Comparison of ENCODE assay signal across 23 cellular contexts in genomic region chr10:4648968-4649367, GRCh38.
"Had no signal": no experiment of that assay in that cellular context is flagged by ENCODE, and none has a peak within 500 bp of the region (broad histone marks: within the 10 kb centered on the region; RNA-seq: fewer than 3 reads in every experiment).

No MANE protein-coding gene starts in this region.

- H3K27me3 Mint-ChIP-seq: activated naive CD4-positive, alpha-beta T cell treated with anti-CD3 and anti-CD28 coated beads, Interleukin-2, amount 10 ng/mL, durations not matched to agents 7 days and 5 days; activated naive CD8-positive, alpha-beta T cell treated with anti-CD3 and anti-CD28 coated beads, Interleukin-2, amount 50 U/mL, for 24 hours; stimulated activated memory B cell treated with anti-CD40 and anti-IgM and Interleukin-4, amounts not matched to agents 10 μg/mL and 1 μg/mL and 100 μg/mL, for 72 hours had no signal

- H3K27ac Mint-ChIP-seq: activated CD4-positive, alpha-beta T cell treated with anti-CD3 and anti-CD28 coated beads, Interleukin-2, amount 10 ng/mL, durations not matched to agents 7 days and 5 days; activated CD8-positive, alpha-beta T cell treated with anti-CD3 and anti-CD28 coated beads, Interleukin-2, amount 10 ng/mL, durations not matched to agents 7 days and 5 days; activated naive CD4-positive, alpha-beta T cell treated with anti-CD3 and anti-CD28 coated beads, Interleukin-2, amount 10 ng/mL, durations not matched to agents 7 days and 5 days; activated naive CD8-positive, alpha-beta T cell treated with anti-CD3 and anti-CD28 coated beads, Interleukin-2, amount 50 U/mL, for 24 hours; effector memory CD8-positive, alpha-beta T cell; stimulated activated memory B cell treated with anti-CD40 and anti-IgM and Interleukin-4, amounts not matched to agents 10 μg/mL and 1 μg/mL and 100 μg/mL, for 72 hours had no signal

- ATAC-seq: activated CD8-positive, alpha-beta T cell treated with anti-CD3 and anti-CD28 coated beads, Interleukin-2, amount 10 ng/mL, durations not matched to agents 7 days and 5 days; activated naive CD8-positive, alpha-beta T cell treated with anti-CD3 and anti-CD28 coated beads, Interleukin-2, amount 50 U/mL, for 24 hours; activated T-cell treated with anti-CD3 and anti-CD28 coated beads, Interleukin-2, amount 50 U/mL, for 4 hours; effector memory CD8-positive, alpha-beta T cell; right lobe of liver; stimulated activated memory B cell treated with anti-CD40 and anti-IgM and Interleukin-4, amounts not matched to agents 10 μg/mL and 1 μg/mL and 100 μg/mL, for 72 hours had no signal

- H3K9me3 ChIP-seq: breast epithelium, esophagus squamous epithelium, ovary, psoas muscle, right lobe of liver, spleen, thyroid gland had no signal

- H3K9me3 Mint-ChIP-seq: activated CD4-positive, alpha-beta T cell treated with anti-CD3 and anti-CD28 coated beads, Interleukin-2, amount 10 ng/mL, durations not matched to agents 7 days and 5 days; activated naive CD4-positive, alpha-beta T cell treated with anti-CD3 and anti-CD28 coated beads, Interleukin-2, amount 10 ng/mL, durations not matched to agents 7 days and 5 days; activated naive CD8-positive, alpha-beta T cell treated with anti-CD3 and anti-CD28 coated beads, Interleukin-2, amount 50 U/mL, for 24 hours; activated T-cell treated with anti-CD3 and anti-CD28 coated beads, Interleukin-2, amount 50 U/mL, for 4 hours; effector memory CD8-positive, alpha-beta T cell; neural crest cell; stimulated activated memory B cell treated with anti-CD40 and anti-IgM and Interleukin-4, amounts not matched to agents 10 μg/mL and 1 μg/mL and 100 μg/mL, for 72 hours had no signal

- H3K27me3 ChIP-seq: breast epithelium, esophagus squamous epithelium, ovary, right lobe of liver, spleen, thyroid gland had no signal

- H3K27ac ChIP-seq: breast epithelium, esophagus squamous epithelium, ovary, right lobe of liver, spleen, thyroid gland had no signal

- H3K36me3 Mint-ChIP-seq: activated naive CD4-positive, alpha-beta T cell treated with anti-CD3 and anti-CD28 coated beads, Interleukin-2, amount 10 ng/mL, durations not matched to agents 7 days and 5 days; stimulated activated memory B cell treated with anti-CD40 and anti-IgM and Interleukin-4, amounts not matched to agents 10 μg/mL and 1 μg/mL and 100 μg/mL, for 72 hours had no signal

- H3K36me3 ChIP-seq: breast epithelium, esophagus squamous epithelium, ovary, right lobe of liver, spleen, thyroid gland had no signal

- FAIRE-seq: keratinocyte had no signal

- H3K4me3 Mint-ChIP-seq: activated CD4-positive, alpha-beta T cell treated with anti-CD3 and anti-CD28 coated beads, Interleukin-2, amount 10 ng/mL, durations not matched to agents 7 days and 5 days; activated CD8-positive, alpha-beta T cell treated with anti-CD3 and anti-CD28 coated beads, Interleukin-2, amount 10 ng/mL, durations not matched to agents 7 days and 5 days; activated naive CD4-positive, alpha-beta T cell treated with anti-CD3 and anti-CD28 coated beads, Interleukin-2, amount 10 ng/mL, durations not matched to agents 7 days and 5 days; activated naive CD8-positive, alpha-beta T cell treated with anti-CD3 and anti-CD28 coated beads, Interleukin-2, amount 50 U/mL, for 24 hours; activated T-cell treated with anti-CD3 and anti-CD28 coated beads, Interleukin-2, amount 50 U/mL, for 4 hours; effector memory CD8-positive, alpha-beta T cell; neural crest cell; stimulated activated memory B cell treated with anti-CD40 and anti-IgM and Interleukin-4, amounts not matched to agents 10 μg/mL and 1 μg/mL and 100 μg/mL, for 72 hours had no signal

- H3K4me1 ChIP-seq: breast epithelium had no signal

- DNase-seq: activated CD4-positive, alpha-beta T cell treated with anti-CD3 and anti-CD28 coated beads, Interleukin-2, amount 10 ng/mL, durations not matched to agents 7 days and 5 days; activated CD4-positive, CD25-positive, alpha-beta regulatory T cell; activated CD8-positive, alpha-beta T cell treated with anti-CD3 and anti-CD28 coated beads, Interleukin-2, amount 10 ng/mL, durations not matched to agents 7 days and 5 days; activated effector memory CD4-positive, alpha-beta T cell treated with Interleukin-2 at 50 U/mL for 16 hours; activated naive CD4-positive, alpha-beta T cell treated with anti-CD3 and anti-CD28 coated beads, Interleukin-2, amount 10 ng/mL, durations not matched to agents 7 days and 5 days; activated naive CD8-positive, alpha-beta T cell treated with anti-CD3 and anti-CD28 coated beads, Interleukin-2, amount 50 U/mL, for 24 hours; activated T-cell treated with anti-CD3 and anti-CD28 coated beads, Interleukin-2, amount 50 U/mL, for 4 hours; anterior cingulate cortex; effector memory CD8-positive, alpha-beta T cell; esophagus squamous epithelium; midbrain; ovary; psoas muscle; right lobe of liver; spleen; stimulated activated CD4-positive, alpha-beta T cell treated with anti-CD3 and anti-CD28 coated beads, Interleukin-4, amount 100 ng/mL, for 4 hours; T-helper 1 cell; T-helper 9 cell; thyroid gland had no signal

- H3K4me3 ChIP-seq: breast epithelium, esophagus squamous epithelium, ovary, psoas muscle, right lobe of liver, spleen, thyroid gland had no signal
